In the genomic region with DNA sequence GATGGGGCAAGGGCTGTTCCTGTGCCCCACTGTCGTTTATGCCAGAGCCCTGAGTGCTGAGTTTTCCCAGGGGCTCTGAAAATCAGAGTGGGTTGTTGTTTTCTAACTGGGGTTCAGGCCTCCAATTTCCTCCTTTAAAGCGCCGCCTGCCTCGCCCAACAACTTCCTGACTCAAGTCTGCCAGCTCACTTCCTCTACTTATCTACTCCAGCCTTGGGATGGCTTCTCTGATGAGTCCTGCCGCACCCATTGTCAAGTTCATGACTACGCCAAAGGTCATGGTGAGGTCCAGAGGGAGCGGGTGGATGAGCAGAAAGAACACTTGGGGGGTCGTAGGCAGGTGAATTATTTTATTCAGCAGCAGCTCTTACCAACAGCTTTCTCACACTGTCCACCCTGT, we compare ENCODE assay signal across 22 cellular contexts.
DNase-seq lines count a peak whose midpoint lies in the region; ATAC-seq, FAIRE-seq and TF ChIP-seq lines count a peak whose summit lies in the region.
"Had no signal": no experiment of that assay in that cellular context is flagged by ENCODE, and none has a peak within 500 bp of the region (broad histone marks: within the 10 kb centered on the region; RNA-seq: fewer than 3 reads in every experiment).

No MANE protein-coding gene starts in this region.

- ATAC-seq in CD4-positive, alpha-beta T cell (ENCODE audit: poor library complexity) = no peak
- ATAC-seq in T-helper 17 cell (no peak), K562 (peak; percentile 82)
- ATAC-seq: A549, gastrocnemius medialis had no signal

- in situ Hi-C loops in K562 (cut with MboI) = no loop called here

- no TSS peak for BruUV-seq in K562 (replicated peaks; lab: Mats Ljungman, UMichigan)

- TF ChIP-seq CTCF in CD4-positive, alpha-beta T cell (IDR thresholded peaks at IDR 0.05) = no peak
- no peak for TF ChIP-seq CTCF in K562 (IDR thresholded peaks at IDR 0.05 in 2 of 3, conservative IDR thresholded peaks at IDR 0.05 in 1 of 3; ENCODE audit: insufficient read depth in 2 of 3, low read depth in 1 of 3, low read length in 3 of 3)

- H3K27me3 Mint-ChIP-seq in activated CD4-positive, alpha-beta T cell treated with anti-CD3 and anti-CD28 coated beads, Interleukin-2, amount 10 ng/mL, durations not matched to agents 7 days and 5 days = no peaks in the 10 kb centered on the region
- H3K27me3 Mint-ChIP-seq in CD4-positive, alpha-beta T cell = no peaks in the 10 kb centered on the region
- H3K27me3 Mint-ChIP-seq in T-helper 17 cell = peaks cover 27% of the 10 kb centered on the region

- no peak for TF ChIP-seq RAD21 in K562 (CRISPR knock-in tag; conservative IDR thresholded peaks at IDR 0.05 in 1 of 2, IDR thresholded peaks at IDR 0.05 in 1 of 2)

- peaks cover 0 to 10% of the 10 kb centered on the region in 2 experiments; a peak in 4 of 5 replicates for H3K4me1 ChIP-seq in K562 (replicated peaks in 1 of 2; ENCODE audit: control insufficient read depth in 2 of 2, insufficient read depth in 2 of 2, low read length in 2 of 2)
- H3K4me1 ChIP-seq: A549, ascending aorta, BE2C, gastrocnemius medialis had no signal

- no peaks in the 10 kb centered on the region for H3K36me3 Mint-ChIP-seq in activated CD4-positive, alpha-beta T cell treated with anti-CD3 and anti-CD28 coated beads, Interleukin-2, amount 10 ng/mL, durations not matched to agents 7 days and 5 days (ENCODE audit: low read depth)
- no peaks in the 10 kb centered on the region for H3K36me3 Mint-ChIP-seq in CD4-positive, alpha-beta T cell (ENCODE audit: low read depth)
- H3K36me3 Mint-ChIP-seq in T-helper 17 cell (ENCODE audit: low read depth) = peaks cover 2% of the 10 kb centered on the region

- H3K9me3 ChIP-seq in CD4-positive, alpha-beta T cell (ENCODE audit: control insufficient read depth, low read length) = no peaks in the 10 kb centered on the region
- H3K9me3 ChIP-seq in T-helper 17 cell (ENCODE audit: control insufficient read depth, low read length, poor library complexity, severe bottlenecking) (no peaks in the 10 kb centered on the region), K562 (replicated peaks; ENCODE audit: control insufficient read depth, insufficient read depth, low read depth, low read length) (no peaks in the 10 kb centered on the region)
- H3K9me3 ChIP-seq: A549, ascending aorta, BE2C, gastrocnemius medialis had no signal

- no peaks in the 10 kb centered on the region for H3K36me3 ChIP-seq in K562 (ENCODE audit: control insufficient read depth, insufficient read depth, low read length)
- H3K36me3 ChIP-seq: ascending aorta, BE2C, gastrocnemius medialis had no signal

- peak overlapping the region; percentile 42 for H3K4me2 ChIP-seq in K562 (ENCODE audit: insufficient read depth, low read length)
- H3K4me2 ChIP-seq: A549 had no signal

- H3K27me3 ChIP-seq in CD4-positive, alpha-beta T cell (ENCODE audit: control insufficient read depth, insufficient read depth, low read length) = no peaks in the 10 kb centered on the region
- peaks cover 3 to 6% of the 10 kb centered on the region in 2 experiments; a peak in 3 of 5 replicates for H3K27me3 ChIP-seq in K562 (ENCODE audit: control insufficient read depth in 2 of 2, insufficient read depth in 2 of 2, low read length in 2 of 2)
- H3K27me3 ChIP-seq: ascending aorta, BE2C, gastrocnemius medialis had no signal

- H3K27ac ChIP-seq in CD4-positive, alpha-beta T cell (ENCODE audit: low read depth, low read length) = no peak overlapping the region
- H3K27ac ChIP-seq in K562 (ENCODE audit: extremely low read depth, low read depth, low read length) = no peak overlapping the region; the same call in 2 of the 3 replicates
- H3K27ac ChIP-seq: A549, ascending aorta, gastrocnemius medialis had no signal

- intact Hi-C loops in CD4-positive, alpha-beta T cell (cut with DNase I, micrococcal nuclease) = no loop called here
- intact Hi-C loops in K562 (cut with micrococcal nuclease) = loop anchor here (5.0 kb wide), 1 partner anchor 43 kb away; no protein-coding TSS in a partner anchor

- no peak for TF ChIP-seq POLR2A in K562 (conservative IDR thresholded peaks at IDR 0.05)

- peak overlapping the region; percentile 81 for H3K27ac Mint-ChIP-seq in activated CD4-positive, alpha-beta T cell treated with anti-CD3 and anti-CD28 coated beads, Interleukin-2, amount 10 ng/mL, durations not matched to agents 7 days and 5 days
- H3K27ac Mint-ChIP-seq in CD4-positive, alpha-beta T cell = peak overlapping the region; percentile 81
- H3K27ac Mint-ChIP-seq in T-helper 17 cell = peak overlapping the region; percentile 51

- H3K9me1 ChIP-seq in K562 (ENCODE audit: control insufficient read depth, insufficient read depth, low read length) = no peaks in the 10 kb centered on the region

- CTCF ChIA-PET in activated CD4-positive, alpha-beta T cell treated with anti-CD3 and anti-CD28 coated beads, Interleukin-2, amount 10 ng/mL, durations not matched to agents 7 days and 5 days (lab: Charles Lee) = interaction anchor here (1.0 to 2.4 kb wide), 2 partner anchors 8 to 11 kb away, joined by 4 to 6 read pairs; no protein-coding TSS in a partner anchor
- CTCF ChIA-PET in CD4-positive, alpha-beta T cell (lab: Charles Lee) = no interaction called here
- CTCF ChIA-PET in K562 (lab: Yijun Ruan, JAX; ENCODE audit: low intra/inter-chr PET ratio) (no interaction called here), HEK293T (lab: Yijun Ruan, JAX) (no interaction called here)

- DNase-seq in activated CD4-positive, alpha-beta T cell treated with anti-CD3 and anti-CD28 coated beads, Interleukin-2, amount 10 ng/mL, durations not matched to agents 7 days and 5 days = peak; percentile 14
- DNase-seq in activated CD4-positive, alpha-beta T cell treated with anti-CD3 and anti-CD28 coated beads for 1 hour = no peak
- peak in 4 of 10 experiments; percentile 6 to 37 (median 12) for DNase-seq in CD4-positive, alpha-beta T cell
- DNase-seq in T-helper 17 cell = no peak
- DNase-seq in K562 (ENCODE audit: extremely low read depth in 1 of 4, low spot score in 3 of 4) = peak in 2 of 4 experiments; percentile 47 to 64
- DNase-seq in HEK293T (ENCODE audit: extremely low spot score) = no peak
- DNase-seq in SIG-M5 (lab: John Stamatoyannopoulos, UW) = no peak
- no peak for DNase-seq in GM03348 (ENCODE audit: low spot score)
- DNase-seq: activated gamma-delta T cell, BE2C, gastrocnemius medialis, kidney, NCI-H1436 treated with DMSO at 0.1 percent for 48 hours, NCI-H2171, NCI-H526 treated with DMSO at 0.1 percent for 48 hours, nucleus accumbens, SHP77 treated with DMSO at 0.1 percent for 48 hours had no signal

- no peak overlapping the region for H3K4me3 Mint-ChIP-seq in activated CD4-positive, alpha-beta T cell treated with anti-CD3 and anti-CD28 coated beads, Interleukin-2, amount 10 ng/mL, durations not matched to agents 7 days and 5 days
- H3K4me3 Mint-ChIP-seq in CD4-positive, alpha-beta T cell = peak overlapping the region; percentile 8
- H3K4me3 Mint-ChIP-seq in T-helper 17 cell = no peak overlapping the region
- H3K4me3 Mint-ChIP-seq: central memory CD8-positive, alpha-beta T cell had no signal

- WGBS in K562 (ENCODE audit: insufficient coverage, low coverage, missing lambda C conversion rate) = 3% methylated on average over 8 of the region's 8 CpGs

- peak overlapping the region; percentile 92 for H2AFZ ChIP-seq in K562 (ENCODE audit: low read depth, low read length)

- POLR2A ChIA-PET in activated CD4-positive, alpha-beta T cell treated with anti-CD3 and anti-CD28 coated beads, Interleukin-2, amount 10 ng/mL, durations not matched to agents 7 days and 5 days (lab: Charles Lee) = no interaction called here
- POLR2A ChIA-PET in CD4-positive, alpha-beta T cell (lab: Charles Lee) = no interaction called here
- POLR2A ChIA-PET in K562 (lab: Yijun Ruan, JAX) = interaction anchor here (0.6 kb wide), 1 partner anchor 506 kb away, joined by 4 read pairs; no protein-coding TSS in a partner anchor
- POLR2A ChIA-PET in HEK293T (lab: Yijun Ruan, JAX) = no interaction called here

- H4K20me1 ChIP-seq in K562 (replicated peaks; ENCODE audit: control insufficient read depth, insufficient read depth, low read length) = no peaks in the 10 kb centered on the region

- H3K9ac ChIP-seq in K562 (ENCODE audit: insufficient read depth in 1 of 2, low read depth in 2 of 2, low read length in 2 of 2) = no peak overlapping the region

- H3K4me3 ChIP-seq in K562 = no peak overlapping the region
- H3K4me3 ChIP-seq: A549, ascending aorta, gastrocnemius medialis, lung had no signal

- peaks cover 17% of the 10 kb centered on the region for H3K4me1 Mint-ChIP-seq in activated CD4-positive, alpha-beta T cell treated with anti-CD3 and anti-CD28 coated beads, Interleukin-2, amount 10 ng/mL, durations not matched to agents 7 days and 5 days
- H3K4me1 Mint-ChIP-seq in CD4-positive, alpha-beta T cell (ENCODE audit: low read depth) = peaks cover 20% of the 10 kb centered on the region
- H3K4me1 Mint-ChIP-seq in T-helper 17 cell = peaks cover 11% of the 10 kb centered on the region
- H3K4me1 Mint-ChIP-seq: central memory CD8-positive, alpha-beta T cell had no signal

- H3K9me3 Mint-ChIP-seq in activated CD4-positive, alpha-beta T cell treated with anti-CD3 and anti-CD28 coated beads, Interleukin-2, amount 10 ng/mL, durations not matched to agents 7 days and 5 days = no peaks in the 10 kb centered on the region
- no peaks in the 10 kb centered on the region for H3K9me3 Mint-ChIP-seq in CD4-positive, alpha-beta T cell
- H3K9me3 Mint-ChIP-seq: central memory CD8-positive, alpha-beta T cell had no signal

- H3K79me2 ChIP-seq in K562 (ENCODE audit: control insufficient read depth, insufficient read depth, low read length) = no peaks in the 10 kb centered on the region

- TF ChIP-seq EP300 in K562 (IDR thresholded peaks at IDR 0.05; ENCODE audit: low read length) = no peak

- FAIRE-seq in K562 (lab: Jason Lieb, UNC) = peak; percentile 76
- FAIRE-seq: A549, GM18507, kidney had no signal

TF ChIP-seq in K562, 482 proteins besides CTCF, POLR2A, EP300 and RAD21 (continues in another document):
- TF ChIP-seq EP400 (IDR thresholded peaks at IDR 0.05) = no peak; the same call in 1 of the 2 replicates
- TF ChIP-seq HCFC1 (IDR thresholded peaks at IDR 0.05; ENCODE audit: low read depth, low read length) = no peak
- peak; percentile 38; the same call in 1 of the 2 replicates for TF ChIP-seq FOSL1 (tag; conservative IDR thresholded peaks at IDR 0.05)
- no peak for TF ChIP-seq XRCC4 (IDR thresholded peaks at IDR 0.05; ENCODE audit: extremely low read depth, insufficient read depth, insufficient read length)
- no peak for TF ChIP-seq RBM39 (optimal IDR thresholded peaks at IDR 0.05; ENCODE audit: low read depth, low read length)
- TF ChIP-seq ZNF551 (CRISPR knock-in tag; IDR thresholded peaks at IDR 0.05) = no peak

TF ChIP-seq in HEK293T, 16 proteins besides CTCF, POLR2A, EP300 and RAD21:
- TF ChIP-seq SP1 (IDR thresholded peaks at IDR 0.05) (no peak), L3MBTL2 (conservative IDR thresholded peaks at IDR 0.05) (no peak)
